Comparison of ENCODE assay signal across 8 cellular contexts in genomic region chr20:2756056-2756611, GRCh38. TPM values are rescaled to one million over a fixed set of nuclear protein-coding genes. Genes with fewer than 3 reads are reported as not detected.
DNase-seq lines count a peak whose midpoint lies in the region; ATAC-seq, FAIRE-seq and TF ChIP-seq lines count a peak whose summit lies in the region.

No MANE protein-coding gene starts in this region.

- H3K4me3 Mint-ChIP-seq in MCF 10A (ENCODE audit: unreplicated experiment): no peak overlapping the region
- no peak overlapping the region for H3K4me3 Mint-ChIP-seq in naive thymus-derived CD4-positive, alpha-beta T cell

- H3K9me3 Mint-ChIP-seq in MCF 10A (ENCODE audit: unreplicated experiment): no peaks in the 10 kb centered on the region
- no peaks in the 10 kb centered on the region for H3K9me3 Mint-ChIP-seq in naive thymus-derived CD4-positive, alpha-beta T cell

- H2AK5ac ChIP-seq in mesendoderm (ENCODE audit: low read length): no peak overlapping the region

- no peak overlapping the region for H2BK15ac ChIP-seq in mesendoderm (replicated peaks; ENCODE audit: low read depth)

- TF ChIP-seq POLR2A in GM12891 (IDR thresholded peaks at IDR 0.05; ENCODE audit: low read depth, low read length): no peak

- peaks cover 15% of the 10 kb centered on the region for H3K27me3 ChIP-seq in mesendoderm (ENCODE audit: insufficient read depth, low read length, poor library complexity)
- no peaks in the 10 kb centered on the region for H3K27me3 ChIP-seq in naive thymus-derived CD4-positive, alpha-beta T cell (ENCODE audit: control insufficient read depth in 2 of 2, insufficient read depth in 2 of 2, low read length in 2 of 2)

- H3K4me1 ChIP-seq in mesendoderm (ENCODE audit: control insufficient read depth, low read depth, low read length): no peaks in the 10 kb centered on the region
- peaks cover 6 to 12% of the 10 kb centered on the region in 2 donors for H3K4me1 ChIP-seq in naive thymus-derived CD4-positive, alpha-beta T cell (ENCODE audit: control insufficient read depth in 2 of 2, insufficient read depth in 2 of 2, low read length in 2 of 2)

- intact Hi-C loops in MCF 10A (cut with micrococcal nuclease): loop anchor here (1.0 kb wide), 1 partner anchor 245 kb away; no protein-coding TSS in a partner anchor
- intact Hi-C loops in naive thymus-derived CD4-positive, alpha-beta T cell (cut with micrococcal nuclease): loop anchor here (1.0 to 5.0 kb wide), 2 partner anchors 96 to 246 kb away; no protein-coding TSS in a partner anchor

- TF ChIP-seq CTCF in MCF 10A (IDR thresholded peaks at IDR 0.05; ENCODE audit: unreplicated experiment): peak; percentile 51

- peak overlapping the region; percentile 43 for H3K56ac ChIP-seq in mesendoderm (ENCODE audit: low read length)

- H3K4ac ChIP-seq in mesendoderm (ENCODE audit: low read depth, low read length): no peak overlapping the region

- H3K9me3 ChIP-seq in naive thymus-derived CD4-positive, alpha-beta T cell (ENCODE audit: control insufficient read depth in 2 of 3, low read length in 3 of 3): no peaks in the 10 kb centered on the region

- no peak overlapping the region for H3K27ac Mint-ChIP-seq in MCF 10A (ENCODE audit: low read depth, unreplicated experiment)
- H3K27ac Mint-ChIP-seq in naive thymus-derived CD4-positive, alpha-beta T cell: peak overlapping the region in 1 of 9 donors; percentile 2

- peak; percentile 55 for DNase-seq in CMK (ENCODE audit: low read depth)
- peak; percentile 52 for DNase-seq in HK-2 (ENCODE audit: unreplicated experiment)
- peak; percentile 47 for DNase-seq in MCF 10A (ENCODE audit: unreplicated experiment)
- peak; percentile 72 for DNase-seq in mesendoderm
- DNase-seq in naive thymus-derived CD4-positive, alpha-beta T cell: no peak
- DNase-seq in amniotic stem cell (lab: John Stamatoyannopoulos, UW): no peak
- no peak for DNase-seq in GM12891 (ENCODE audit: insufficient read length, low spot score)

- no peak overlapping the region for H3K23ac ChIP-seq in mesendoderm (ENCODE audit: low read length)

- POLR2A ChIA-PET in MCF 10A (lab: Yijun Ruan, JAX): interaction anchor here (0.6 kb wide), 1 partner anchor 84 kb away, joined by 3 read pairs; the partner anchor contains the start of genes PCED1A and VPS16
- POLR2A ChIA-PET in naive thymus-derived CD4-positive, alpha-beta T cell (lab: Charles Lee): no interaction called here

- H3K4me2 ChIP-seq in mesendoderm (ENCODE audit: low read length): no peak overlapping the region

- H3K79me2 ChIP-seq in mesendoderm (ENCODE audit: control insufficient read depth, insufficient read depth, low read length): no peaks in the 10 kb centered on the region

- H3K36me3 ChIP-seq in mesendoderm (ENCODE audit: control insufficient read depth, insufficient read depth, low read length): no peaks in the 10 kb centered on the region
- H3K36me3 ChIP-seq in naive thymus-derived CD4-positive, alpha-beta T cell (ENCODE audit: control insufficient read depth in 2 of 3, insufficient read depth in 3 of 3, low read length in 3 of 3): no peaks in the 10 kb centered on the region

- no peak overlapping the region for H3K4me3 ChIP-seq in mesendoderm (ENCODE audit: low read length)
- no peak overlapping the region for H3K4me3 ChIP-seq in naive thymus-derived CD4-positive, alpha-beta T cell (ENCODE audit: low read length)

- H3K27ac ChIP-seq in mesendoderm (ENCODE audit: low read depth, low read length): no peak overlapping the region
- no peak overlapping the region for H3K27ac ChIP-seq in naive thymus-derived CD4-positive, alpha-beta T cell (ENCODE audit: low read depth, low read length)

- no peak for ATAC-seq in naive thymus-derived CD4-positive, alpha-beta T cell
- ATAC-seq in GM18517 (IDR thresholded peaks at IDR 0.05; ENCODE audit: unreplicated experiment): no peak

- no TSS peak for BruUV-seq in MCF 10A (replicated peaks; lab: Mats Ljungman, UMichigan)

- CTCF ChIA-PET in MCF 10A (lab: Yijun Ruan, JAX): interaction anchor here (0.6 to 1.3 kb wide), 4 partner anchors 15 to 1667 kb away, joined by 3 to 5 read pairs (median 3); no protein-coding TSS in a partner anchor
- CTCF ChIA-PET in naive thymus-derived CD4-positive, alpha-beta T cell (lab: Charles Lee): interaction anchor here (0.8 to 1.3 kb wide), 2 partner anchors 63 to 67 kb away, joined by 4 read pairs; no protein-coding TSS in a partner anchor

- no peak overlapping the region for H3K18ac ChIP-seq in mesendoderm (ENCODE audit: low read length)

- peaks cover 5% of the 10 kb centered on the region for H3K4me1 Mint-ChIP-seq in MCF 10A (ENCODE audit: insufficient read depth, unreplicated experiment)
- H3K4me1 Mint-ChIP-seq in naive thymus-derived CD4-positive, alpha-beta T cell: peaks cover 9 to 24% (median 15%) of the 10 kb centered on the region in 7 donors

- H2BK120ac ChIP-seq in mesendoderm (ENCODE audit: low read depth, low read length): no peak overlapping the region

- no CpG with 5 or more reads among the region's 5 CpGs for WGBS in mesendoderm (ENCODE audit: extremely low coverage, insufficient coverage, low lambda C conversion rate)

- no peak overlapping the region for H2BK5ac ChIP-seq in mesendoderm (ENCODE audit: low read length)

- no peak overlapping the region for H4K8ac ChIP-seq in mesendoderm (ENCODE audit: low read depth, low read length)

- H3K27me3 Mint-ChIP-seq in MCF 10A (ENCODE audit: insufficient read depth, unreplicated experiment): peaks cover 43% of the 10 kb centered on the region
- peaks cover 6 to 33% (median 13%) of the 10 kb centered on the region in 5 donors for H3K27me3 Mint-ChIP-seq in naive thymus-derived CD4-positive, alpha-beta T cell

- no peak overlapping the region for H3K9ac ChIP-seq in mesendoderm (ENCODE audit: low read length)

- H3K36me3 Mint-ChIP-seq in MCF 10A (ENCODE audit: insufficient read depth, unreplicated experiment): no peaks in the 10 kb centered on the region
- no peaks in the 10 kb centered on the region for H3K36me3 Mint-ChIP-seq in naive thymus-derived CD4-positive, alpha-beta T cell

- no peak overlapping the region for H4K5ac ChIP-seq in mesendoderm (ENCODE audit: low read length)

- H3K79me1 ChIP-seq in mesendoderm (ENCODE audit: low read length): no peaks in the 10 kb centered on the region

- no peak for FAIRE-seq in GM12891 (lab: Jason Lieb, UNC)

TF ChIP-seq in GM12891, 5 proteins besides CTCF, POLR2A, EP300 and RAD21:
- no peak for TF ChIP-seq POU2F2 (IDR thresholded peaks at IDR 0.05; ENCODE audit: low read depth, low read length)
- no peak for TF ChIP-seq POLR2AphosphoS5 (IDR thresholded peaks at IDR 0.05; ENCODE audit: low read depth, low read length)
- no peak for TF ChIP-seq TAF1 (IDR thresholded peaks at IDR 0.05; ENCODE audit: low read depth, low read length)
- no peak for TF ChIP-seq SPI1 (IDR thresholded peaks at IDR 0.05; ENCODE audit: low read depth, low read length)
- TF ChIP-seq PAX5 (IDR thresholded peaks at IDR 0.05; ENCODE audit: insufficient read depth, low read length, severe bottlenecking): no peak

RNA-seq across cellular contexts. Expression of gene CPXM1, which starts 44.3 kb away (rescaled TPM):
- not detected in 2 replicates for total RNA-seq in MCF 10A (2022)
- 19.2 TPM for polyA plus RNA-seq in mesendoderm (2013, experiment 1 of 2)
- polyA plus RNA-seq in mesendoderm (2013, experiment 2 of 2): 19.6 TPM
- total RNA-seq in naive thymus-derived CD4-positive, alpha-beta T cell: 1 to 10 TPM in 2 of 5 experiments, under 1 TPM in 3; 0.19 to 1.8 (median 0.32) TPM
- polyA plus RNA-seq in naive thymus-derived CD4-positive, alpha-beta T cell: under 1 TPM in 1 of 2 donors, not detected in 1; 0.12 TPM
- polyA plus RNA-seq in GM12891 (2012; ENCODE audit: low read depth, missing spikeins): 16.4 TPM

RNA-seq across cellular contexts. Expression of gene C20orf141, which starts 58.7 kb away (rescaled TPM):
- total RNA-seq in MCF 10A (2022): not detected in 2 replicates
- polyA plus RNA-seq in mesendoderm (2013, experiment 1 of 2): not detected
- polyA plus RNA-seq in mesendoderm (2013, experiment 2 of 2): not detected
- total RNA-seq in naive thymus-derived CD4-positive, alpha-beta T cell: not detected
- polyA plus RNA-seq in naive thymus-derived CD4-positive, alpha-beta T cell: not detected
- not detected for polyA plus RNA-seq in GM12891 (2012; ENCODE audit: low read depth, missing spikeins)

Comparison
In these comparisons a context has a peak if more than half of its experiments do, and no peak if none do; other contexts are left out.
1. DNase-seq: peak in CMK (single experiment), HK-2 (single experiment), MCF 10A (single experiment) and mesendoderm (single experiment); none in naive thymus-derived CD4-positive, alpha-beta T cell (0 of 9), amniotic stem cell (single experiment) and GM12891 (single experiment).